In genomic region chr17:30130121-30130520, GRCh38 we compare ENCODE assay signal across 27 cellular contexts.
"Had no signal": no experiment of that assay in that cellular context is flagged by ENCODE, and none has a peak within 500 bp of the region (broad histone marks: within the 10 kb centered on the region; RNA-seq: fewer than 3 reads in every experiment).

No MANE protein-coding gene starts in this region.

- H3K27me3 Mint-ChIP-seq: dendritic cell treated with granulocyte-macrophage colony-stimulating factor and Interleukin-4, amounts not matched to agents 40 ng/mL and 50 ng/mL, for 4 days; memory B cell; progenitor cell of endocrine pancreas had no signal

- H2AFZ ChIP-seq: neural progenitor cell, parathyroid adenoma had no signal

- H3K4me1 ChIP-seq: colonic mucosa, gastrocnemius medialis, neural progenitor cell had no signal

- ATAC-seq: esophagus mucosa, gastrocnemius medialis, left lobe of liver, sciatic nerve had no signal

- DNase-seq: colonic mucosa; effector CD8-positive, alpha-beta T cell; endodermal cell; foreskin fibroblast; gastrocnemius medialis; head of caudate nucleus; kidney; stimulated activated CD4-positive, alpha-beta T cell treated with anti-CD3 and anti-CD28 coated beads, Interleukin-12 subunit alpha, Interleukin-12 subunit beta, amount 100 ng/mL, for 4 hours; stimulated activated CD4-positive, alpha-beta T cell treated with anti-CD3 and anti-CD28 coated beads, Interleukin-1b, Interleukin-23, amount 100 ng/mL, for 48 hours; stimulated activated CD4-positive, alpha-beta T cell treated with anti-CD3 and anti-CD28 coated beads, Interleukin-4, amount 100 ng/mL, for 1 hour; stimulated activated CD8-positive, alpha-beta memory T cell treated with anti-CD3 and anti-CD28 coated beads, Interleukin-4, amount 100 ng/mL, for 48 hours; stimulated activated naive CD4-positive, alpha-beta T cell treated with Interleukin-2 at 50 U/mL for 16 hours; stomach; thyroid gland; trophoblast cell had no signal

- H3K4me1 Mint-ChIP-seq: nephron, neural progenitor cell had no signal

- H3K9me3 Mint-ChIP-seq: dendritic cell treated with granulocyte-macrophage colony-stimulating factor and Interleukin-4, amounts not matched to agents 40 ng/mL and 50 ng/mL, for 4 days; endodermal cell; memory B cell; nephron; neural progenitor cell had no signal

- H3K27ac Mint-ChIP-seq: dendritic cell treated with granulocyte-macrophage colony-stimulating factor and Interleukin-4, amounts not matched to agents 40 ng/mL and 50 ng/mL, for 4 days; endodermal cell; memory B cell; nephron; neural progenitor cell; progenitor cell of endocrine pancreas had no signal

- H3K27ac ChIP-seq: colonic mucosa, epithelial cell of prostate, gastrocnemius medialis, parathyroid adenoma, stomach, thyroid gland had no signal

- H3K9me3 ChIP-seq: colonic mucosa, gastrocnemius medialis, stomach, thyroid gland had no signal

- H3K36me3 ChIP-seq: colonic mucosa had no signal

- H3K9ac ChIP-seq: neural progenitor cell, parathyroid adenoma had no signal

- H3K4me2 ChIP-seq: neural progenitor cell, smooth muscle cell had no signal

- H3K27me3 ChIP-seq: colonic mucosa, gastrocnemius medialis, neural progenitor cell, stomach, thyroid gland had no signal

- H3K4me3 Mint-ChIP-seq: dendritic cell treated with granulocyte-macrophage colony-stimulating factor and Interleukin-4, amounts not matched to agents 40 ng/mL and 50 ng/mL, for 4 days; endodermal cell; memory B cell; nephron; neural progenitor cell had no signal

- H3K4me3 ChIP-seq: colonic mucosa, gastrocnemius medialis, lung, neural progenitor cell, smooth muscle cell, stomach, thyroid gland had no signal
